8 cellular contexts compared by ENCODE assay signal in genomic region chr13:98142427-98143156, GRCh38. TPM values are rescaled to one million over a fixed set of nuclear protein-coding genes. Genes with fewer than 3 reads are reported as not detected.
DNase-seq lines count a peak whose midpoint lies in the region; ATAC-seq and TF ChIP-seq lines count a peak whose summit lies in the region.

FARP1 (plus strand) TSS chr13:98143094; CDS start chr13:98213243, 70,149 bp downstream.

- no peak for TF ChIP-seq CTCF in epithelial cell of proximal tubule (conservative IDR thresholded peaks at IDR 0.05; ENCODE audit: low read depth, low read length)
- TF ChIP-seq CTCF in mesothelial cell of epicardium (IDR thresholded peaks at IDR 0.05; ENCODE audit: unreplicated experiment) = no peak
- TF ChIP-seq CTCF in suprapubic skin (IDR thresholded peaks at IDR 0.05) = peak; percentile 4 to 53

- no peak within 1 kb of the TSS for H3K27ac Mint-ChIP-seq in activated CD4-positive, alpha-beta memory T cell treated with anti-CD3 and anti-CD28 coated beads for 36 hours
- peak within 1 kb of the TSS; percentile 98 for H3K27ac Mint-ChIP-seq in mesothelial cell of epicardium

- DNase-seq in activated gamma-delta T cell treated with Interleukin-2 at 50 U/mL for 16 hours (peak; percentile 4), activated gamma-delta T cell (lab: John Stamatoyannopoulos, UW) (no peak), NCI-H1694 (lab: John Stamatoyannopoulos, UW) (peak; percentile 9), epithelial cell of proximal tubule (ENCODE audit: low read depth) (no peak), mesothelial cell of epicardium (ENCODE audit: low spot score in 2 of 2, unreplicated experiment in 2 of 2) (peak; percentile 77 to 89), suprapubic skin (ENCODE audit: low spot score in 2 of 2) (peak; percentile 74 to 80)
- DNase-seq in activated CD4-positive, alpha-beta memory T cell treated with anti-CD3 and anti-CD28 coated beads for 36 hours = peak; percentile 62

- H3K36me3 Mint-ChIP-seq in activated CD4-positive, alpha-beta memory T cell treated with anti-CD3 and anti-CD28 coated beads for 36 hours = no peaks in the 10 kb centered on the region
- no peaks in the 10 kb centered on the region for H3K36me3 Mint-ChIP-seq in mesothelial cell of epicardium

- H3K9me3 Mint-ChIP-seq in activated CD4-positive, alpha-beta memory T cell treated with anti-CD3 and anti-CD28 coated beads for 36 hours = no peaks in the 10 kb centered on the region
- H3K9me3 Mint-ChIP-seq in mesothelial cell of epicardium = no peaks in the 10 kb centered on the region

- H3K36me3 ChIP-seq in suprapubic skin = no peaks in the 10 kb centered on the region

- peaks cover 51% of the 10 kb centered on the region for H3K27me3 Mint-ChIP-seq in activated CD4-positive, alpha-beta memory T cell treated with anti-CD3 and anti-CD28 coated beads for 36 hours
- H3K27me3 Mint-ChIP-seq in mesothelial cell of epicardium (ENCODE audit: low read depth) = peaks cover 8% of the 10 kb centered on the region

- H3K4me3 ChIP-seq in epithelial cell of proximal tubule (ENCODE audit: low read depth, low read length) (peak within 1 kb of the TSS; percentile 81), suprapubic skin (peak within 1 kb of the TSS; percentile 95)

- CTCF ChIA-PET in activated CD4-positive, alpha-beta memory T cell treated with anti-CD3 and anti-CD28 coated beads for 36 hours (lab: Charles Lee) = no interaction called here

- peaks cover 27% of the 10 kb centered on the region for H3K4me1 ChIP-seq in suprapubic skin

- peak within 1 kb of the TSS; percentile 61 for H3K4me3 Mint-ChIP-seq in activated CD4-positive, alpha-beta memory T cell treated with anti-CD3 and anti-CD28 coated beads for 36 hours
- H3K4me3 Mint-ChIP-seq in mesothelial cell of epicardium = peak within 1 kb of the TSS; percentile 96

- intact Hi-C loops in activated CD4-positive, alpha-beta memory T cell treated with anti-CD3 and anti-CD28 coated beads for 36 hours (cut with micrococcal nuclease) = loop anchor here (5.0 to 10.0 kb wide), 3 partner anchors 165 to 708 kb away; partner anchors contain the start of gene RAP2A

- no peaks in the 10 kb centered on the region for H3K27me3 ChIP-seq in suprapubic skin

- POLR2A ChIA-PET in activated CD4-positive, alpha-beta memory T cell treated with anti-CD3 and anti-CD28 coated beads for 36 hours (lab: Charles Lee) = no interaction called here

- H3K9me3 ChIP-seq in suprapubic skin = no peaks in the 10 kb centered on the region

- peak; percentile 72 for ATAC-seq in HG02678 (IDR thresholded peaks at IDR 0.05; ENCODE audit: unreplicated experiment)

- 0% methylated on average over 3 of the region's 95 CpGs for WGBS in suprapubic skin

- no peak for TF ChIP-seq EP300 in suprapubic skin (IDR thresholded peaks at IDR 0.05)

- TF ChIP-seq POLR2A in suprapubic skin (IDR thresholded peaks at IDR 0.05) = peak in 1 of 2 donors; percentile 24

- peaks cover 5% of the 10 kb centered on the region for H3K4me1 Mint-ChIP-seq in activated CD4-positive, alpha-beta memory T cell treated with anti-CD3 and anti-CD28 coated beads for 36 hours (ENCODE audit: low read depth)
- peaks cover 40% of the 10 kb centered on the region for H3K4me1 Mint-ChIP-seq in mesothelial cell of epicardium

- H3K27ac ChIP-seq in suprapubic skin = peak within 1 kb of the TSS; percentile 86

RNA-seq across cellular contexts. Expression of gene FARP1, which starts in this region (rescaled TPM):
- total RNA-seq in activated CD4-positive, alpha-beta memory T cell treated with anti-CD3 and anti-CD28 coated beads for 36 hours = under 1 TPM; 0.56 to 0.64 TPM
- total RNA-seq in epithelial cell of proximal tubule (75.7 and 97.0 TPM in 2 replicates), mesothelial cell of epicardium (267 to 289 TPM (median 285 TPM) in 3 replicates), suprapubic skin (10 to 100 TPM; 11.0 to 27.2 (median 13.6) TPM)

Comparison
In these comparisons a context has a peak if more than half of its experiments do, and no peak if none do; other contexts are left out.
1. RNA of gene FARP1 (total RNA-seq): 267 to 289 TPM in mesothelial cell of epicardium, 75.7 to 97.0 TPM in epithelial cell of proximal tubule and 11.0 to 27.2 TPM in suprapubic skin; 0.56 to 0.64 TPM in activated CD4-positive, alpha-beta memory T cell treated with anti-CD3 and anti-CD28 coated beads for 36 hours; every median in the first group is over 4 times any median in the second.
2. DNase-seq: peak in activated gamma-delta T cell treated with Interleukin-2 at 50 U/mL for 16 hours (single experiment), NCI-H1694 (single experiment), mesothelial cell of epicardium (2 of 2) and suprapubic skin (2 of 2); none in activated gamma-delta T cell (single experiment) and epithelial cell of proximal tubule (single experiment).
3. Peak in DNase-seq in activated CD4-positive, alpha-beta memory T cell treated with anti-CD3 and anti-CD28 coated beads for 36 hours; RNA of the gene not detected or under 1 TPM.
4. CTCF ChIP-seq: peak in suprapubic skin (2 of 2); none in epithelial cell of proximal tubule (single experiment) and mesothelial cell of epicardium (single experiment).